In the genomic region with DNA sequence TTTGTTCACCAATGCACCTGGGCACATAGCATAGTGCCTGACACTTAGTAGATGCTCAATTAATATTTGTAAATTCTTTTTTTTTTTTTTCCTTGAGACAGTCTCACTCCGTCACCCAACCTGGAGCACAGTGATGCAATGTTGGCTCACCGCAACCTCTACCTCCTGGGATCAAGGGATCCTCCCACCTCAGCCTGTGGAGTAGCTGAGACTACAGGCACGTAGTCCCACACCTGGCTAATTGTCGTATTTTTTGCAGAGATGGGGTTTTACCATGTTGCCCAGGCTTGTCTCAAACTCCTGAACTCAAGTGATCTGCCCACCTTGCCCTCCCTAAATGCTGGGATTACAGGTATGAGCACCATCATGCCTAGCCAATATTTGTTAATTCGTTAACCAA, we compare ENCODE assay signal across 2 cellular contexts.
TF ChIP-seq lines count a peak whose summit lies in the region.

No MANE protein-coding gene starts in this region.

TF ChIP-seq in HEK293, 187 proteins besides CTCF, POLR2A, EP300 and RAD21:
- TF ChIP-seq, protein P1, sequence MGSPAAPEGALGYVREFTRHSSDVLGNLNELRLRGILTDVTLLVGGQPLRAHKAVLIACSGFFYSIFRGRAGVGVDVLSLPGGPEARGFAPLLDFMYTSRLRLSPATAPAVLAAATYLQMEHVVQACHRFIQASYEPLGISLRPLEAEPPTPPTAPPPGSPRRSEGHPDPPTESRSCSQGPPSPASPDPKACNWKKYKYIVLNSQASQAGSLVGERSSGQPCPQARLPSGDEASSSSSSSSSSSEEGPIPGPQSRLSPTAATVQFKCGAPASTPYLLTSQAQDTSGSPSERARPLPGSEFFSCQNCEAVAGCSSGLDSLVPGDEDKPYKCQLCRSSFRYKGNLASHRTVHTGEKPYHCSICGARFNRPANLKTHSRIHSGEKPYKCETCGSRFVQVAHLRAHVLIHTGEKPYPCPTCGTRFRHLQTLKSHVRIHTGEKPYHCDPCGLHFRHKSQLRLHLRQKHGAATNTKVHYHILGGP (tag by site-specific recombination; IDR thresholded peaks at IDR 0.05), result no peak
- TF ChIP-seq ZNF664 (tag by site-specific recombination; IDR thresholded peaks at IDR 0.05) (peak; percentile 85), BCL11B (tag by site-specific recombination; IDR thresholded peaks at IDR 0.05; ENCODE audit: low read depth) (no peak)
TF ChIP-seq in HEK293: peak in this region for 1.

TF ChIP-seq in H1, 55 proteins besides CTCF, POLR2A, EP300 and RAD21 (continued from another document):
- TF ChIP-seq, protein P2, sequence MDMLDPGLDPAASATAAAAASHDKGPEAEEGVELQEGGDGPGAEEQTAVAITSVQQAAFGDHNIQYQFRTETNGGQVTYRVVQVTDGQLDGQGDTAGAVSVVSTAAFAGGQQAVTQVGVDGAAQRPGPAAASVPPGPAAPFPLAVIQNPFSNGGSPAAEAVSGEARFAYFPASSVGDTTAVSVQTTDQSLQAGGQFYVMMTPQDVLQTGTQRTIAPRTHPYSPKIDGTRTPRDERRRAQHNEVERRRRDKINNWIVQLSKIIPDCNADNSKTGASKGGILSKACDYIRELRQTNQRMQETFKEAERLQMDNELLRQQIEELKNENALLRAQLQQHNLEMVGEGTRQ (IDR thresholded peaks at IDR 0.05; ENCODE audit: low read length), result no peak
- TF ChIP-seq TBP (IDR thresholded peaks at IDR 0.05; ENCODE audit: low read depth, low read length), result no peak
